Comparison of ENCODE assay signal across 1 cellular context in genomic region chr10:101630420-101630920, GRCh38.
TF ChIP-seq lines count a peak whose summit lies in the region.

No MANE protein-coding gene starts in this region.

TF ChIP-seq in GM23338, 12 proteins besides CTCF, POLR2A, EP300 and RAD21 (continued from another document):
- TF ChIP-seq ZNF462 (CRISPR knock-in tag; IDR thresholded peaks at IDR 0.05) (no peak), REST (IDR thresholded peaks at IDR 0.05; ENCODE audit: unreplicated experiment) (no peak), EZH2 (IDR thresholded peaks at IDR 0.05; ENCODE audit: low read depth, unreplicated experiment) (no peak), ETS1 (IDR thresholded peaks at IDR 0.05) (no peak), ZNF114 (CRISPR knock-in tag; IDR thresholded peaks at IDR 0.05) (no peak), STAT1 (IDR thresholded peaks at IDR 0.05; ENCODE audit: unreplicated experiment) (no peak), POLR2AphosphoS5 (IDR thresholded peaks at IDR 0.05; ENCODE audit: low read depth) (no peak)
